8 cellular contexts compared by ENCODE assay signal in genomic region chr5:138491284-138491648, GRCh38. TPM values are rescaled to one million over a fixed set of nuclear protein-coding genes. Genes with fewer than 3 reads are reported as not detected.
A peak's percentile ranks its signal among the peaks of the same experiment; 100 is the strongest.
DNase-seq lines count a peak whose midpoint lies in the region; ATAC-seq and TF ChIP-seq lines count a peak whose summit lies in the region.

No MANE protein-coding gene starts in this region.

- H3K9me2 ChIP-seq in Karpas-422 (replicated peaks; ENCODE audit: insufficient read depth, low read length): no peaks in the 10 kb centered on the region

- H3K27me3 Mint-ChIP-seq in CD4-positive, alpha-beta T cell: peaks cover 18% of the 10 kb centered on the region
- H3K27me3 Mint-ChIP-seq in neural crest cell (ENCODE audit: low read depth): peaks cover 9% of the 10 kb centered on the region

- peak overlapping the region; percentile 76 for H3K9ac ChIP-seq in Karpas-422 (ENCODE audit: low read length)

- H3K4me2 ChIP-seq in Karpas-422 (ENCODE audit: low read depth, low read length, poor library complexity, severe bottlenecking): peak overlapping the region; percentile 98

- no peaks in the 10 kb centered on the region for H3K36me3 ChIP-seq in Karpas-422 (ENCODE audit: insufficient read depth, low read length)
- H3K36me3 ChIP-seq in effector memory CD4-positive, alpha-beta T cell (ENCODE audit: control insufficient read depth, insufficient read depth, low read length): no peaks in the 10 kb centered on the region

- no peak for DNase-seq in CD4-positive, alpha-beta T cell
- no peak for DNase-seq in Karpas-422
- DNase-seq in effector memory CD4-positive, alpha-beta T cell: no peak
- DNase-seq in neural crest cell (ENCODE audit: low read depth, low spot score): no peak
- DNase-seq in activated CD4-positive, alpha-beta T cell treated with anti-CD3 and anti-CD28 coated beads, Interleukin-2, amount 50 U/mL, for 4 hours: no peak
- DNase-seq in COLO668 (lab: John Stamatoyannopoulos, UW; ENCODE audit: unreplicated experiment): no peak
- no peak for DNase-seq in NCI-H2171 treated with DMSO at 0.1 percent for 48 hours (lab: John Stamatoyannopoulos, UW)

- H3K79me2 ChIP-seq in Karpas-422 (ENCODE audit: low read length): no peaks in the 10 kb centered on the region

- no peaks in the 10 kb centered on the region for H3K9me3 ChIP-seq in CD4-positive, alpha-beta T cell (ENCODE audit: control insufficient read depth, low read length)
- no peaks in the 10 kb centered on the region for H3K9me3 ChIP-seq in Karpas-422 (ENCODE audit: low read length)
- H3K9me3 ChIP-seq in effector memory CD4-positive, alpha-beta T cell (ENCODE audit: control insufficient read depth, low read length): no peaks in the 10 kb centered on the region

- H3K36me3 Mint-ChIP-seq in CD4-positive, alpha-beta T cell (ENCODE audit: low read depth): no peaks in the 10 kb centered on the region
- H3K36me3 Mint-ChIP-seq in neural crest cell (ENCODE audit: low read depth): no peaks in the 10 kb centered on the region

- no peak for ATAC-seq in CD4-positive, alpha-beta T cell (ENCODE audit: poor library complexity)
- ATAC-seq in HG02623 (IDR thresholded peaks at IDR 0.05; ENCODE audit: unreplicated experiment): no peak

- no peaks in the 10 kb centered on the region for H4K20me1 ChIP-seq in Karpas-422 (ENCODE audit: insufficient read depth, low read depth, low read length)

- H3K4me1 ChIP-seq in Karpas-422 (ENCODE audit: low read length): peaks cover 17% of the 10 kb centered on the region
- H3K4me1 ChIP-seq in effector memory CD4-positive, alpha-beta T cell (ENCODE audit: control insufficient read depth, insufficient read depth, low read length, poor library complexity, severe bottlenecking): peaks cover 22% of the 10 kb centered on the region

- H3K9me3 Mint-ChIP-seq in CD4-positive, alpha-beta T cell: no peaks in the 10 kb centered on the region
- H3K9me3 Mint-ChIP-seq in neural crest cell: no peaks in the 10 kb centered on the region

- H3K27ac Mint-ChIP-seq in CD4-positive, alpha-beta T cell: no peak overlapping the region
- H3K27ac Mint-ChIP-seq in neural crest cell (ENCODE audit: unreplicated experiment): peak overlapping the region; percentile 21

- no peak overlapping the region for H3K27ac ChIP-seq in CD4-positive, alpha-beta T cell (ENCODE audit: low read depth, low read length)
- no peak overlapping the region for H3K27ac ChIP-seq in Karpas-422 (ENCODE audit: low read length)
- H3K27ac ChIP-seq in effector memory CD4-positive, alpha-beta T cell (ENCODE audit: insufficient read depth, low read length, poor library complexity, severe bottlenecking): no peak overlapping the region

- CTCF ChIA-PET in CD4-positive, alpha-beta T cell (lab: Charles Lee): no interaction called here

- H3K4me1 Mint-ChIP-seq in CD4-positive, alpha-beta T cell (ENCODE audit: low read depth): peaks cover 15% of the 10 kb centered on the region
- peaks cover 41% of the 10 kb centered on the region for H3K4me1 Mint-ChIP-seq in neural crest cell

- no peak for TF ChIP-seq CTCF in CD4-positive, alpha-beta T cell (IDR thresholded peaks at IDR 0.05)
- TF ChIP-seq CTCF in neural crest cell (conservative IDR thresholded peaks at IDR 0.05): no peak

- peak overlapping the region; percentile 65 for H3K4me3 ChIP-seq in Karpas-422 (ENCODE audit: low read length)
- peak overlapping the region; percentile 54 for H3K4me3 ChIP-seq in effector memory CD4-positive, alpha-beta T cell (ENCODE audit: insufficient read depth, low read depth, low read length, poor library complexity, severe bottlenecking)

- POLR2A ChIA-PET in CD4-positive, alpha-beta T cell (lab: Charles Lee): interaction anchor here (2.3 kb wide), 1 partner anchor 26 kb away, joined by 6 read pairs; the partner anchor contains the start of gene EGR1

- no peaks in the 10 kb centered on the region for H3K27me3 ChIP-seq in CD4-positive, alpha-beta T cell (ENCODE audit: control insufficient read depth, insufficient read depth, low read length)
- no peaks in the 10 kb centered on the region for H3K27me3 ChIP-seq in Karpas-422 (ENCODE audit: low read length)
- H3K27me3 ChIP-seq in effector memory CD4-positive, alpha-beta T cell (replicated peaks; ENCODE audit: control insufficient read depth, insufficient read depth, low read length, poor library complexity, severe bottlenecking): peaks cover 9% of the 10 kb centered on the region

- peak overlapping the region; percentile 38 for H3K4me3 Mint-ChIP-seq in CD4-positive, alpha-beta T cell
- H3K4me3 Mint-ChIP-seq in neural crest cell: peak overlapping the region; percentile 77

- peak overlapping the region; percentile 88; the same call in 1 of the 2 replicates for H2AFZ ChIP-seq in Karpas-422 (ENCODE audit: low read length)

- intact Hi-C loops in CD4-positive, alpha-beta T cell (cut with DNase I, micrococcal nuclease): loop anchor here (1.0 to 10.0 kb wide), 3 partner anchors 25 to 54 kb away; partner anchors contain the start of gene ETF1 (in 1 of the 2)

RNA-seq across cellular contexts. Expression of gene EGR1, which starts 26.0 kb away (rescaled TPM):
- total RNA-seq in CD4-positive, alpha-beta T cell: 1 to 10 TPM; 5.7 to 6.2 TPM
- total RNA-seq in Karpas-422 (2014; rRNA removed; shearing (Covaris generic); ENCODE audit: low replicate concordance): 0.61 and 1.7 TPM in 2 replicates
- total RNA-seq in neural crest cell: 21.5 and 26.5 TPM in 2 replicates

RNA-seq across cellular contexts. Expression of gene ETF1, which starts 51.8 kb away (rescaled TPM):
- total RNA-seq in CD4-positive, alpha-beta T cell: 100 to 1,000 TPM; 178 to 187 TPM
- total RNA-seq in Karpas-422 (2014; rRNA removed; shearing (Covaris generic); ENCODE audit: low replicate concordance): 52.1 and 100 TPM in 2 replicates
- 101 and 107 TPM in 2 replicates for total RNA-seq in neural crest cell

RNA-seq across cellular contexts. Expression of gene REEP2, which starts 52.4 kb away (rescaled TPM):
- under 1 TPM; 0.33 to 0.34 TPM for total RNA-seq in CD4-positive, alpha-beta T cell
- 1.8 and 3.1 TPM in 2 replicates for total RNA-seq in Karpas-422 (2014; rRNA removed; shearing (Covaris generic); ENCODE audit: low replicate concordance)
- 55.1 and 59.2 TPM in 2 replicates for total RNA-seq in neural crest cell

Comparison
In these comparisons a context has a peak if more than half of its experiments do, and no peak if none do; other contexts are left out.
1. RNA of gene REEP2, which starts 52.4 kb away (total RNA-seq): 55.1 to 59.2 TPM in neural crest cell; 1.8 to 3.1 TPM in Karpas-422 and 0.33 to 0.34 TPM in CD4-positive, alpha-beta T cell; every median in the first group is over 10 times any median in the second.